ENCODE assay signal across 9 cellular contexts in genomic region chr18:74083071-74083954, GRCh38.
DNase-seq lines count a peak whose midpoint lies in the region; ATAC-seq and TF ChIP-seq lines count a peak whose summit lies in the region.
"Had no signal": no experiment of that assay in that cellular context is flagged by ENCODE, and none has a peak within 500 bp of the region (broad histone marks: within the 10 kb centered on the region; RNA-seq: fewer than 3 reads in every experiment).

No MANE protein-coding gene starts in this region.

- H4K20me1 ChIP-seq in BLaER1 treated with 17β-estradiol and CSF1 and Interleukin-3, amounts not matched to agents 10 nM and 100 nM = no peaks in the 10 kb centered on the region

- TF ChIP-seq POLR2A in heart left ventricle (IDR thresholded peaks at IDR 0.05) = no peak

- H3K27me3 ChIP-seq in BLaER1 treated with 17β-estradiol and CSF1 and Interleukin-3, amounts not matched to agents 10 nM and 100 nM = no peaks in the 10 kb centered on the region
- no peaks in the 10 kb centered on the region for H3K27me3 ChIP-seq in lower lobe of right lung (ENCODE audit: low read depth)
- no peaks in the 10 kb centered on the region for H3K27me3 ChIP-seq in heart left ventricle
- H3K27me3 ChIP-seq: upper lobe of left lung had no signal

- peak overlapping the region; percentile 38 to 62 (median 53) for H3K4me2 ChIP-seq in BLaER1 treated with 17β-estradiol and CSF1 and Interleukin-3, amounts not matched to agents 10 nM and 100 nM

- H3K9me3 ChIP-seq in BLaER1 treated with 17β-estradiol and CSF1 and Interleukin-3, amounts not matched to agents 10 nM and 100 nM (replicated peaks in 1 of 11) = peaks cover 2 to 17% (median 5%) of the 10 kb centered on the region in 11 experiments; a peak in 19 of 22 replicates
- no peaks in the 10 kb centered on the region for H3K9me3 ChIP-seq in mucosa of descending colon
- H3K9me3 ChIP-seq in lower lobe of right lung = no peaks in the 10 kb centered on the region
- H3K9me3 ChIP-seq in heart left ventricle = peaks cover 0 to 4% (median 0%) of the 10 kb centered on the region in 12 donors
- H3K9me3 ChIP-seq: upper lobe of left lung had no signal

- TF ChIP-seq CTCF in mucosa of descending colon (IDR thresholded peaks at IDR 0.05) (no peak), lower lobe of right lung (IDR thresholded peaks at IDR 0.05) (no peak), GM20000 (IDR thresholded peaks at IDR 0.05; ENCODE audit: extremely low read depth, missing control alignments) (no peak), heart left ventricle (IDR thresholded peaks at IDR 0.05) (no peak)

- 41 to 56% (median 49%) methylated on average over 17 of the region's 17 CpGs for WGBS in heart left ventricle, 4 donors

- H3K4me3 ChIP-seq in BLaER1 treated with 17β-estradiol and CSF1 and Interleukin-3, amounts not matched to agents 10 nM and 100 nM = no peak overlapping the region
- H3K4me3 ChIP-seq in mucosa of descending colon (no peak overlapping the region), lower lobe of right lung (no peak overlapping the region), heart left ventricle (no peak overlapping the region)
- H3K4me3 ChIP-seq: upper lobe of left lung had no signal

- peak; percentile 21 for DNase-seq in activated T-cell treated with anti-CD3 and anti-CD28 coated beads for 48 hours (ENCODE audit: low read depth)
- no peak for DNase-seq in mucosa of descending colon
- DNase-seq in lower lobe of right lung = no peak
- DNase-seq in GM20000 (ENCODE audit: low spot score) = no peak
- DNase-seq in heart left ventricle = no peak

- intact Hi-C loops in mucosa of descending colon (cut with DNase I, micrococcal nuclease) (no loop called here), lower lobe of right lung (cut with DNase I) (no loop called here), heart left ventricle (cut with DNase I) (no loop called here)

- H3K27ac ChIP-seq in BLaER1 treated with 17β-estradiol and CSF1 and Interleukin-3, amounts not matched to agents 10 nM and 100 nM = peak overlapping the region; percentile 5 to 63 (median 30); a peak in 19 of 22 replicates
- H3K27ac ChIP-seq in lower lobe of right lung (no peak overlapping the region), heart left ventricle (no peak overlapping the region)
- H3K27ac ChIP-seq: upper lobe of left lung had no signal

- peak; percentile 1 for ATAC-seq in HG02885 (IDR thresholded peaks at IDR 0.05; ENCODE audit: poor library complexity, unreplicated experiment)
- peak; percentile 8 for ATAC-seq in mucosa of descending colon
- no peak for ATAC-seq in lower lobe of right lung
- no peak for ATAC-seq in heart left ventricle
- ATAC-seq in HG03039 (IDR thresholded peaks at IDR 0.05; ENCODE audit: unreplicated experiment) = no peak

- H3K36me3 ChIP-seq in BLaER1 treated with 17β-estradiol and CSF1 and Interleukin-3, amounts not matched to agents 10 nM and 100 nM = no peaks in the 10 kb centered on the region
- no peaks in the 10 kb centered on the region for H3K36me3 ChIP-seq in mucosa of descending colon (ENCODE audit: low read depth)
- no peaks in the 10 kb centered on the region for H3K36me3 ChIP-seq in lower lobe of right lung
- no peaks in the 10 kb centered on the region for H3K36me3 ChIP-seq in heart left ventricle
- H3K36me3 ChIP-seq: upper lobe of left lung had no signal

- peaks cover 6 to 33% (median 20%) of the 10 kb centered on the region in 10 experiments; a peak in 18 of 20 replicates for H3K4me1 ChIP-seq in BLaER1 treated with 17β-estradiol and CSF1 and Interleukin-3, amounts not matched to agents 10 nM and 100 nM
- H3K4me1 ChIP-seq in mucosa of descending colon (ENCODE audit: low read depth) (no peaks in the 10 kb centered on the region), lower lobe of right lung (no peaks in the 10 kb centered on the region), heart left ventricle (peaks cover 0 to 5% (median 0%) of the 10 kb centered on the region in 12 donors)
- H3K4me1 ChIP-seq: upper lobe of left lung had no signal

- H3K9ac ChIP-seq in BLaER1 treated with 17β-estradiol and CSF1 and Interleukin-3, amounts not matched to agents 10 nM and 100 nM = peak overlapping the region in 7 of 11 experiments; percentile 26 to 64 (median 48); a peak in 12 of 22 replicates

Comparison
In these comparisons a context has a peak if more than half of its experiments do, and no peak if none do; other contexts are left out.
1. H3K27ac ChIP-seq: peak in BLaER1 treated with 17β-estradiol and CSF1 and Interleukin-3, amounts not matched to agents 10 nM and 100 nM (11 of 11); none in lower lobe of right lung (single experiment) and heart left ventricle (0 of 12).
2. ATAC-seq: peak in HG02885 (single experiment) and mucosa of descending colon (single experiment); none in lower lobe of right lung (0 of 2), heart left ventricle (0 of 4) and HG03039 (single experiment).